Comparison of ENCODE assay signal across 1 cellular context in genomic region chr6:34595332-34596090, GRCh38.
TF ChIP-seq lines count a peak whose summit lies in the region.

No MANE protein-coding gene starts in this region.

TF ChIP-seq in HepG2, 621 proteins besides CTCF, POLR2A, EP300 and RAD21:
- TF ChIP-seq ZC3H13 (CRISPR knock-in tag; IDR thresholded peaks at IDR 0.05), result no peak
- TF ChIP-seq NFATC3 (CRISPR knock-in tag; IDR thresholded peaks at IDR 0.05), result no peak
- TF ChIP-seq SNAPC5 (CRISPR knock-in tag; IDR thresholded peaks at IDR 0.05; ENCODE audit: borderline replicate concordance), result no peak
- peak; percentile 63; the same call in 1 of the 2 replicates for TF ChIP-seq GFI1 (CRISPR knock-in tag; IDR thresholded peaks at IDR 0.05; ENCODE audit: borderline replicate concordance)
- no peak for TF ChIP-seq ZNF780A (CRISPR knock-in tag; IDR thresholded peaks at IDR 0.05)
- TF ChIP-seq HMGA1 (CRISPR knock-in tag; conservative IDR thresholded peaks at IDR 0.05), result no peak
